1 cellular context compared by ENCODE assay signal in the genomic region with DNA sequence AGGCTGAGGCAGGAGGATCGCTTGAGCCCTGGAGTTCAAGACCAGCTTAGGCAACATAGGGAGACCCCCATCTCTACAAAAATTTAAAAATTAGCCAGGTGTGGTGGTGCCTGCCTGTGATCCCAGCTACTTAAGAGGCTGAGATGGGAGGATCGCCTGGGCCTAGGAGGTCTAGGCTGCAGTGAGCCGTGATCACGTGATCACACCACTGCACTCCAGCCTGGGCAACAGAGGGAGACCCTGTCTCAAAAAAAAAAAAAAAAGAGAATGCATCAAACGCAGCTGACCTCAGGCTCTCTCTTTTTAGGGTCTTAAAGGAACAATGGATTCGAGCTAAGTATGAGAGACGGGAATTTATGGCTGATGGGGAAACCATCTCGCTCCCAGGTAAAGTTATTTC. TPM values are rescaled to one million over a fixed set of nuclear protein-coding genes. Genes with fewer than 3 reads are reported as not detected.
"Had no signal": no experiment of that assay in that cellular context is flagged by ENCODE, and none has a peak within 500 bp of the region (broad histone marks: within the 10 kb centered on the region; RNA-seq: fewer than 3 reads in every experiment).

No MANE protein-coding gene starts in this region.

RNA-seq across cellular contexts. Expression of gene ADAP2, which starts 9.8 kb away (rescaled TPM):
- polyA plus RNA-seq: naive thymus-derived CD4-positive, alpha-beta T cell had no signal
